8 cellular contexts compared by ENCODE assay signal in genomic region chr15:56886878-56887781, GRCh38. TPM values are rescaled to one million over a fixed set of nuclear protein-coding genes. Genes with fewer than 3 reads are reported as not detected.
DNase-seq lines count a peak whose midpoint lies in the region; ATAC-seq and TF ChIP-seq lines count a peak whose summit lies in the region.

No MANE protein-coding gene starts in this region.

- peak overlapping the region; percentile 96 for H3K27ac Mint-ChIP-seq in neural crest cell (ENCODE audit: unreplicated experiment)
- peak overlapping the region; percentile 95 for H3K27ac Mint-ChIP-seq in stimulated activated naive CD8-positive, alpha-beta T cell treated with anti-CD3 and anti-CD28 coated beads, Interleukin-15, amount 100 ng/mL, for 72 hours

- H3F3A ChIP-seq in Loucy (ENCODE audit: low read depth), result peaks cover 7% of the 10 kb centered on the region; the same call in 1 of the 2 replicates

- H3K4me2 ChIP-seq in Loucy (ENCODE audit: low read depth, low read length, poor library complexity, severe bottlenecking), result peak overlapping the region; percentile 99

- peak overlapping the region; percentile 97 for H2AFZ ChIP-seq in Loucy (ENCODE audit: low read length)

- DNase-seq in G401 (ENCODE audit: low spot score), result peak; percentile 95
- DNase-seq in H7, result peak; percentile 93
- peak; percentile 66 for DNase-seq in activated gamma-delta T cell treated with Interleukin-2 at 50 U/mL for 16 hours
- DNase-seq in foreskin fibroblast, result peak; percentile 99
- peak; percentile 79 for DNase-seq in neural crest cell (ENCODE audit: low read depth, low spot score)
- DNase-seq in stimulated activated naive CD8-positive, alpha-beta T cell treated with anti-CD3 and anti-CD28 coated beads, Interleukin-15, amount 100 ng/mL, for 72 hours, result peak; percentile 75 to 86

- no peaks in the 10 kb centered on the region for H3K9me3 ChIP-seq in Loucy (ENCODE audit: insufficient read depth, low read depth, low read length)

- TF ChIP-seq CTCF in Loucy (conservative IDR thresholded peaks at IDR 0.05; ENCODE audit: low read length) (no peak; the same call in 1 of the 2 replicates), foreskin fibroblast (IDR thresholded peaks at IDR 0.05; ENCODE audit: low read depth, low read length) (no peak), neural crest cell (conservative IDR thresholded peaks at IDR 0.05) (no peak)

- peak; percentile 94 for ATAC-seq in stimulated activated naive CD8-positive, alpha-beta T cell treated with anti-CD3 and anti-CD28 coated beads, Interleukin-15, amount 100 ng/mL, for 72 hours

- H3K4me3 Mint-ChIP-seq in neural crest cell, result peak overlapping the region; percentile 91
- H3K4me3 Mint-ChIP-seq in stimulated activated naive CD8-positive, alpha-beta T cell treated with anti-CD3 and anti-CD28 coated beads, Interleukin-15, amount 100 ng/mL, for 72 hours, result peak overlapping the region; percentile 83 to 88

- peaks cover 27% of the 10 kb centered on the region for H3K4me1 ChIP-seq in Loucy (ENCODE audit: insufficient read depth, low read length, poor library complexity, severe bottlenecking)

- H4K20me1 ChIP-seq in Loucy (ENCODE audit: insufficient read depth, low read length, poor library complexity, severe bottlenecking), result no peaks in the 10 kb centered on the region

- no peaks in the 10 kb centered on the region for H3K79me2 ChIP-seq in Loucy (ENCODE audit: insufficient read depth, low read length)

- peaks cover 3% of the 10 kb centered on the region for H3K9me3 Mint-ChIP-seq in neural crest cell
- no peaks in the 10 kb centered on the region for H3K9me3 Mint-ChIP-seq in stimulated activated naive CD8-positive, alpha-beta T cell treated with anti-CD3 and anti-CD28 coated beads, Interleukin-15, amount 100 ng/mL, for 72 hours

- peaks cover 8% of the 10 kb centered on the region for H3K36me3 Mint-ChIP-seq in neural crest cell (ENCODE audit: low read depth)

- H3K9ac ChIP-seq in Loucy (ENCODE audit: low read depth, low read length, poor library complexity, severe bottlenecking), result peak overlapping the region; percentile 85

- H3K27me3 Mint-ChIP-seq in neural crest cell (ENCODE audit: low read depth), result no peaks in the 10 kb centered on the region
- H3K27me3 Mint-ChIP-seq in stimulated activated naive CD8-positive, alpha-beta T cell treated with anti-CD3 and anti-CD28 coated beads, Interleukin-15, amount 100 ng/mL, for 72 hours, result no peaks in the 10 kb centered on the region

- peaks cover 24% of the 10 kb centered on the region for H3K4me1 Mint-ChIP-seq in neural crest cell
- peaks cover 31% of the 10 kb centered on the region for H3K4me1 Mint-ChIP-seq in stimulated activated naive CD8-positive, alpha-beta T cell treated with anti-CD3 and anti-CD28 coated beads, Interleukin-15, amount 100 ng/mL, for 72 hours

- in situ Hi-C loops in G401 (cut with HindIII; ENCODE audit: low sequenced_read_pairs), result no loop called here

- no peaks in the 10 kb centered on the region for H3K27me3 ChIP-seq in H7 (ENCODE audit: control insufficient read depth, insufficient read depth, low read length)
- no peaks in the 10 kb centered on the region for H3K27me3 ChIP-seq in Loucy (ENCODE audit: insufficient read depth, low read length, poor library complexity, severe bottlenecking)

- peak; percentile 35 for TF ChIP-seq POLR2A in Raji (IDR thresholded peaks at IDR 0.05; ENCODE audit: insufficient read depth, low read depth, low read length)

- peak overlapping the region; percentile 67 for H3K4me3 ChIP-seq in H7 (ENCODE audit: insufficient read depth, low read depth, low read length)
- peak overlapping the region; percentile 90 for H3K4me3 ChIP-seq in Loucy (ENCODE audit: low read length, poor library complexity, severe bottlenecking)
- peak overlapping the region; percentile 62 to 74 for H3K4me3 ChIP-seq in foreskin fibroblast (ENCODE audit: low read depth in 1 of 2, low read length in 2 of 2)

- no peaks in the 10 kb centered on the region for H3K36me3 ChIP-seq in H7 (replicated peaks; ENCODE audit: control insufficient read depth, insufficient read depth, low read length)
- no peaks in the 10 kb centered on the region for H3K36me3 ChIP-seq in Loucy (ENCODE audit: insufficient read depth, low read length)

- H3K9me2 ChIP-seq in Loucy (replicated peaks; ENCODE audit: low read depth, low read length), result no peaks in the 10 kb centered on the region

RNA-seq across cellular contexts. Expression of gene TCF12, which starts 31.3 kb away (rescaled TPM):
- 33.8 and 55.3 TPM in 2 replicates for total RNA-seq in G401 (2014; rRNA removed; shearing (Covaris generic))
- total RNA-seq in H7 (2014; rRNA removed; shearing (Covaris generic)), result 54.5 and 91.7 TPM in 2 replicates
- total RNA-seq in neural crest cell, result 207 and 232 TPM in 2 replicates

Comparison
In these comparisons a context has a peak if more than half of its experiments do, and no peak if none do; other contexts are left out.
1. Peak in every context shown above with its lines: DNase-seq, ATAC-seq and H3K4me3 ChIP-seq.